8 cellular contexts compared by ENCODE assay signal in the genomic region with DNA sequence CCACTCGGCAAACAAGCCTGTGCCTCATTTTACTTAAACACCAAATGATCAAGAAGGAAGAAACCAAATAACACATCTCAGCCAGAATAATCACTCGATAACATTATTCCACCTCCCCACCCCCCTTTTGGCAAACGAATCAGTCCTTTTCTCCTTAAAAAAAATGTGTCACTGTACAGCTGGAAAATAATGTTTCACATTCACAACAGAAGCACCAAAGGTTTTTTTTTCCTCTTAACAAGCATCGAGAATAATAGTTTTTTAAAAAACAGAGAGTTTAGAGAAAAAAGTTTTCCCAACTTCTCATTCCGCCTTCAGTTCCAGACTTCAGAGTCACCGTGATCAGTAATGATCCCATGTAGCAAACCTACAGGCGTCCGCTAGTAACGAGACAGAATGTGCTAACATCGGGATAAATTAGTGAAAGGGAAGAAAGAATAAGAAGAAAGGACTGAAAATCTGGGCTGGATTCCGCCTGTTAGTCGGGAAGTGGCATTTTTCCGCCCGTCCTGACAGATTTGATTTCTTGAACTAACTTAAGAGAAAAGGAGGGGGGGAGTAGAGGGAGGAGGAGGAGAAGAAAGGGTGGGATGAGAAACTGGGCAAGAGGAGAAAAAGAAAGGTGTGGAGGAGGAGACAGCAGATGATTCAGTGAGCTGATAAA. TPM values are rescaled to one million over a fixed set of nuclear protein-coding genes. Genes with fewer than 3 reads are reported as not detected.
DNase-seq lines count a peak whose midpoint lies in the region; ATAC-seq and TF ChIP-seq lines count a peak whose summit lies in the region.

TSS of gene ZNF608 (minus strand) at position 388 of the 664 bp plus-strand sequence. CDS start 1,650 bp downstream, outside the sequence.

- H3K9ac ChIP-seq in neuronal stem cell (ENCODE audit: low read depth, low read length, poor library complexity) = no peak within 1 kb of the TSS

- no peak within 1 kb of the TSS for H3K4ac ChIP-seq in neuronal stem cell (ENCODE audit: low read length)

- H2BK5ac ChIP-seq in neuronal stem cell (ENCODE audit: low read length) = no peak within 1 kb of the TSS

- H2AFZ ChIP-seq in neuronal stem cell (ENCODE audit: low read length) = peak within 1 kb of the TSS; percentile 25

- peak within 1 kb of the TSS; percentile 84 for H3K27ac ChIP-seq in neuronal stem cell (replicated peaks; ENCODE audit: low read length)

- H3K9me3 Mint-ChIP-seq in CD14-positive monocyte (peaks cover 0 to 3% (median 0%) of the 10 kb centered on the region in 7 donors), IgD-negative memory B cell (peaks cover 0 to under 1% (median 0%) of the 10 kb centered on the region in 3 donors)

- no peak within 1 kb of the TSS for H2BK120ac ChIP-seq in neuronal stem cell (ENCODE audit: low read depth, low read length)

- H3K4me3 ChIP-seq in neuronal stem cell (ENCODE audit: low read length in 2 of 2) = peak within 1 kb of the TSS; percentile 66 to 85

- H3K4me2 ChIP-seq in neuronal stem cell (ENCODE audit: insufficient read depth, low read length, poor library complexity, severe bottlenecking) = peak within 1 kb of the TSS; percentile 50

- H3K4me3 Mint-ChIP-seq in CD14-positive monocyte (peak within 1 kb of the TSS; percentile 82 to 96), IgD-negative memory B cell (peak within 1 kb of the TSS in 1 of 4 donors; percentile 96)

- H3K79me1 ChIP-seq in neuronal stem cell (ENCODE audit: low read depth, low read length) = no peaks in the 10 kb centered on the region

- ATAC-seq in HG03045 (IDR thresholded peaks at IDR 0.05; ENCODE audit: unreplicated experiment) = no peak

- no peak within 1 kb of the TSS for H2BK12ac ChIP-seq in neuronal stem cell (ENCODE audit: low read length)

- H4K91ac ChIP-seq in neuronal stem cell (ENCODE audit: low read depth, low read length, poor library complexity) = no peak within 1 kb of the TSS

- no peaks in the 10 kb centered on the region for H3K9me3 ChIP-seq in neuronal stem cell (replicated peaks in 1 of 2; ENCODE audit: control insufficient read depth in 2 of 2, insufficient read depth in 1 of 2, low read depth in 1 of 2, low read length in 2 of 2)

- no peak within 1 kb of the TSS for H3K18ac ChIP-seq in neuronal stem cell (ENCODE audit: low read length)

- H3K14ac ChIP-seq in neuronal stem cell (ENCODE audit: low read length) = no peak within 1 kb of the TSS

- H3K27ac Mint-ChIP-seq in CD14-positive monocyte = peak within 1 kb of the TSS in 2 of 7 donors; percentile 27 to 43
- peak within 1 kb of the TSS in 2 of 3 donors; percentile 93 to 97 for H3K27ac Mint-ChIP-seq in IgD-negative memory B cell

- H3K36me3 ChIP-seq in neuronal stem cell (replicated peaks in 1 of 2; ENCODE audit: control insufficient read depth in 2 of 2, insufficient read depth in 2 of 2, low read length in 2 of 2) = peaks cover 0 to 20% of the 10 kb centered on the region in 2 donors

- H2BK15ac ChIP-seq in neuronal stem cell (ENCODE audit: low read length) = no peak within 1 kb of the TSS

- no peaks in the 10 kb centered on the region for H3K27me3 ChIP-seq in neuronal stem cell (ENCODE audit: control insufficient read depth in 3 of 3, insufficient read depth in 3 of 3, low read depth in 1 of 3, low read length in 3 of 3)

- H3K27me3 Mint-ChIP-seq in CD14-positive monocyte (ENCODE audit: low read depth in 3 of 3) (peaks cover 5 to 13% (median 10%) of the 10 kb centered on the region in 3 donors), IgD-negative memory B cell (peaks cover 12% of the 10 kb centered on the region)

- WGBS in neuronal stem cell (ENCODE audit: extremely low coverage in 2 of 2, insufficient read length in 2 of 2, insufficient replicate concordance in 1 of 2), 2 donors = no CpG with 5 or more reads among the region's 14 CpGs

- H3K4me1 Mint-ChIP-seq in CD14-positive monocyte = peaks cover 43% of the 10 kb centered on the region
- peaks cover 12 to 35% (median 21%) of the 10 kb centered on the region in 3 donors for H3K4me1 Mint-ChIP-seq in IgD-negative memory B cell

- intact Hi-C loops in CD14-positive monocyte (cut with micrococcal nuclease) = loop anchor here in 1 of 2 donors (10.0 kb wide), 1 partner anchor 102 kb away; no protein-coding TSS in a partner anchor

- TF ChIP-seq CTCF in CD14-positive monocyte (IDR thresholded peaks at IDR 0.05) = no peak

- H2AK5ac ChIP-seq in neuronal stem cell (ENCODE audit: low read depth, low read length) = no peak within 1 kb of the TSS

- no peak for DNase-seq in CD14-positive monocyte (ENCODE audit: low spot score)
- DNase-seq in UCSD-AML1 (lab: John Stamatoyannopoulos, UW; ENCODE audit: unreplicated experiment) = peak; percentile 21
- DNase-seq in fibroblast of the conjunctiva (ENCODE audit: low read depth) = peak; percentile 87
- peak; percentile 72 for DNase-seq in neuronal stem cell (ENCODE audit: low spot score)
- no peak for DNase-seq in HPDE6-E6E7 (ENCODE audit: extremely low spot score)
- DNase-seq in NCI-H226 = no peak

- H3K23ac ChIP-seq in neuronal stem cell (ENCODE audit: low read depth, low read length, poor library complexity) = no peak within 1 kb of the TSS

- H3K36me3 Mint-ChIP-seq in CD14-positive monocyte (peaks cover 2 to 4% of the 10 kb centered on the region in 2 donors), IgD-negative memory B cell (no peaks in the 10 kb centered on the region)

- peaks cover 2 to 24% of the 10 kb centered on the region in 2 donors for H3K4me1 ChIP-seq in neuronal stem cell (ENCODE audit: control insufficient read depth in 2 of 2, insufficient read depth in 1 of 2, low read depth in 1 of 2, low read length in 2 of 2)

- H4K8ac ChIP-seq in neuronal stem cell (ENCODE audit: low read depth, low read length) = no peak within 1 kb of the TSS

RNA-seq across cellular contexts. Expression of gene ZNF608, which starts in this region (rescaled TPM):
- polyA plus RNA-seq in CD14-positive monocyte = not detected
- polyA plus RNA-seq in IgD-negative memory B cell = 6.4 TPM
- polyA plus RNA-seq in neuronal stem cell (2013, experiment 1 of 2) = 76.9 TPM
- polyA plus RNA-seq in neuronal stem cell (2013, experiment 2 of 2) = 78.0 TPM

Comparison
In these comparisons a context has a peak if more than half of its experiments do, and no peak if none do; other contexts are left out.
1. DNase-seq: peak in UCSD-AML1 (single experiment), fibroblast of the conjunctiva (single experiment) and neuronal stem cell (single experiment); none in CD14-positive monocyte (single experiment), HPDE6-E6E7 (single experiment) and NCI-H226 (single experiment).